ENCODE assay signal across 11 cellular contexts in genomic region chr17:78724544-78724943, GRCh38. TPM values are rescaled to one million over a fixed set of nuclear protein-coding genes. Genes with fewer than 3 reads are reported as not detected.
DNase-seq lines count a peak whose midpoint lies in the region; ATAC-seq lines count a peak whose summit lies in the region.
"Had no signal": no experiment of that assay in that cellular context is flagged by ENCODE, and none has a peak within 500 bp of the region (broad histone marks: within the 10 kb centered on the region; RNA-seq: fewer than 3 reads in every experiment).

No MANE protein-coding gene starts in this region.

- H3K27ac ChIP-seq in neuronal stem cell (replicated peaks; ENCODE audit: low read length) = no peak overlapping the region
- H3K27ac ChIP-seq: neutrophil had no signal

- no peaks in the 10 kb centered on the region for H3K79me1 ChIP-seq in neuronal stem cell (ENCODE audit: low read depth, low read length)

- H3K9me3 ChIP-seq in neuronal stem cell (replicated peaks in 1 of 2; ENCODE audit: control insufficient read depth in 2 of 2, insufficient read depth in 1 of 2, low read depth in 1 of 2, low read length in 2 of 2) = no peaks in the 10 kb centered on the region
- H3K9me3 ChIP-seq: neutrophil had no signal

- DNase-seq in activated CD4-positive, alpha-beta T cell treated with anti-CD3 and anti-CD28 coated beads, Interleukin-2, amount 10 ng/mL, durations not matched to agents 24 days and 14 days = no peak
- no peak for DNase-seq in activated CD4-positive, alpha-beta T cell treated with anti-CD3 and anti-CD28 coated beads, Interleukin-2, amount 50 U/mL, for 48 hours
- DNase-seq in amniotic epithelial cell (ENCODE audit: low read depth) = peak; percentile 24
- no peak for DNase-seq in left colon
- no peak for DNase-seq in stimulated activated naive CD8-positive, alpha-beta T cell treated with anti-CD3 and anti-CD28 coated beads, Interleukin-15, amount 100 ng/mL, for 72 hours
- no peak for DNase-seq in NCI-H1092 treated with DMSO at 0.1 percent for 48 hours (lab: John Stamatoyannopoulos, UW)
- DNase-seq in neuronal stem cell (ENCODE audit: low spot score) = no peak
- DNase-seq: activated CD4-positive, alpha-beta T cell treated with anti-CD3 and anti-CD28 coated beads for 48 hours; NCI-H2081 had no signal

- H2BK5ac ChIP-seq in neuronal stem cell (ENCODE audit: low read length) = no peak overlapping the region

- H3K4me1 ChIP-seq in neuronal stem cell (ENCODE audit: control insufficient read depth in 2 of 2, insufficient read depth in 1 of 2, low read depth in 1 of 2, low read length in 2 of 2) = peaks cover 27 to 33% of the 10 kb centered on the region in 2 donors

- H3K27ac Mint-ChIP-seq in activated CD4-positive, alpha-beta T cell treated with anti-CD3 and anti-CD28 coated beads, Interleukin-2, amount 10 ng/mL, durations not matched to agents 24 days and 14 days = peak overlapping the region; percentile 86
- peak overlapping the region in 1 of 2 donors; percentile 73 for H3K27ac Mint-ChIP-seq in stimulated activated naive CD8-positive, alpha-beta T cell treated with anti-CD3 and anti-CD28 coated beads, Interleukin-15, amount 100 ng/mL, for 72 hours

- no peak overlapping the region for H3K4me2 ChIP-seq in neuronal stem cell (ENCODE audit: insufficient read depth, low read length, poor library complexity, severe bottlenecking)

- H2BK12ac ChIP-seq in neuronal stem cell (ENCODE audit: low read length) = no peak overlapping the region

- no peak overlapping the region for H2AK5ac ChIP-seq in neuronal stem cell (ENCODE audit: low read depth, low read length)

- H3K36me3 Mint-ChIP-seq in activated CD4-positive, alpha-beta T cell treated with anti-CD3 and anti-CD28 coated beads, Interleukin-2, amount 10 ng/mL, durations not matched to agents 24 days and 14 days (ENCODE audit: low read depth) = peaks cover 3% of the 10 kb centered on the region

- H3K4ac ChIP-seq in neuronal stem cell (ENCODE audit: low read length) = no peak overlapping the region

- no peak overlapping the region for H4K91ac ChIP-seq in neuronal stem cell (ENCODE audit: low read depth, low read length, poor library complexity)

- intact Hi-C loops in activated CD4-positive, alpha-beta T cell treated with anti-CD3 and anti-CD28 coated beads, Interleukin-2, amount 10 ng/mL, durations not matched to agents 24 days and 14 days (cut with micrococcal nuclease) = no loop called here
- intact Hi-C loops in left colon (cut with DNase I, micrococcal nuclease) = no loop called here

- no peak overlapping the region for H2BK15ac ChIP-seq in neuronal stem cell (ENCODE audit: low read length)

- no peak overlapping the region for H3K9ac ChIP-seq in neuronal stem cell (ENCODE audit: low read depth, low read length, poor library complexity)

- no peaks in the 10 kb centered on the region for H3K9me3 Mint-ChIP-seq in activated CD4-positive, alpha-beta T cell treated with anti-CD3 and anti-CD28 coated beads, Interleukin-2, amount 10 ng/mL, durations not matched to agents 24 days and 14 days
- H3K9me3 Mint-ChIP-seq in stimulated activated naive CD8-positive, alpha-beta T cell treated with anti-CD3 and anti-CD28 coated beads, Interleukin-15, amount 100 ng/mL, for 72 hours = no peaks in the 10 kb centered on the region

- H4K8ac ChIP-seq in neuronal stem cell (ENCODE audit: low read depth, low read length) = no peak overlapping the region

- WGBS in neuronal stem cell (ENCODE audit: extremely low coverage in 2 of 2, insufficient read length in 2 of 2, insufficient replicate concordance in 1 of 2), 2 donors = no CpG with 5 or more reads among the region's 5 CpGs

- H3K4me3 Mint-ChIP-seq in activated CD4-positive, alpha-beta T cell treated with anti-CD3 and anti-CD28 coated beads, Interleukin-2, amount 10 ng/mL, durations not matched to agents 24 days and 14 days = no peak overlapping the region
- H3K4me3 Mint-ChIP-seq in stimulated activated naive CD8-positive, alpha-beta T cell treated with anti-CD3 and anti-CD28 coated beads, Interleukin-15, amount 100 ng/mL, for 72 hours = peak overlapping the region; percentile 22 to 59

- no peak overlapping the region for H3K14ac ChIP-seq in neuronal stem cell (ENCODE audit: low read length)

- no peak overlapping the region for H2BK120ac ChIP-seq in neuronal stem cell (ENCODE audit: low read depth, low read length)

- ATAC-seq in left colon (peak; percentile 68), GM21390 (IDR thresholded peaks at IDR 0.05; ENCODE audit: unreplicated experiment) (no peak)
- ATAC-seq in stimulated activated naive CD8-positive, alpha-beta T cell treated with anti-CD3 and anti-CD28 coated beads, Interleukin-15, amount 100 ng/mL, for 72 hours = no peak

- H3K4me1 Mint-ChIP-seq in activated CD4-positive, alpha-beta T cell treated with anti-CD3 and anti-CD28 coated beads, Interleukin-2, amount 10 ng/mL, durations not matched to agents 24 days and 14 days = peaks cover 76% of the 10 kb centered on the region
- peaks cover 98% of the 10 kb centered on the region for H3K4me1 Mint-ChIP-seq in stimulated activated naive CD8-positive, alpha-beta T cell treated with anti-CD3 and anti-CD28 coated beads, Interleukin-15, amount 100 ng/mL, for 72 hours

- H3K36me3 ChIP-seq in neuronal stem cell (replicated peaks in 1 of 2; ENCODE audit: control insufficient read depth in 2 of 2, insufficient read depth in 2 of 2, low read length in 2 of 2) = no peaks in the 10 kb centered on the region

- H3K23ac ChIP-seq in neuronal stem cell (ENCODE audit: low read depth, low read length, poor library complexity) = no peak overlapping the region

- no peak overlapping the region for H2AFZ ChIP-seq in neuronal stem cell (ENCODE audit: low read length)

- H3K27me3 Mint-ChIP-seq in activated CD4-positive, alpha-beta T cell treated with anti-CD3 and anti-CD28 coated beads, Interleukin-2, amount 10 ng/mL, durations not matched to agents 24 days and 14 days = no peaks in the 10 kb centered on the region
- no peaks in the 10 kb centered on the region for H3K27me3 Mint-ChIP-seq in stimulated activated naive CD8-positive, alpha-beta T cell treated with anti-CD3 and anti-CD28 coated beads, Interleukin-15, amount 100 ng/mL, for 72 hours

- no peak overlapping the region for H3K4me3 ChIP-seq in neuronal stem cell (ENCODE audit: low read length in 2 of 2)

- no peaks in the 10 kb centered on the region for H3K27me3 ChIP-seq in neuronal stem cell (ENCODE audit: control insufficient read depth in 3 of 3, insufficient read depth in 3 of 3, low read depth in 1 of 3, low read length in 3 of 3)
- H3K27me3 ChIP-seq: neutrophil had no signal

- H3K18ac ChIP-seq in neuronal stem cell (ENCODE audit: low read length) = no peak overlapping the region

RNA-seq across cellular contexts. Expression of gene CYTH1, which starts 57.5 kb away (rescaled TPM):
- total RNA-seq in activated CD4-positive, alpha-beta T cell treated with anti-CD3 and anti-CD28 coated beads, Interleukin-2, amount 10 ng/mL, durations not matched to agents 24 days and 14 days = 126 and 131 TPM in 2 replicates
- total RNA-seq in left colon = 10 to 100 TPM; 70.6 to 79.0 TPM
- polyA plus RNA-seq in neuronal stem cell (2013, experiment 1 of 2) = 13.3 TPM
- polyA plus RNA-seq in neuronal stem cell (2013, experiment 2 of 2) = 13.8 TPM
